Comparison of ENCODE assay signal across 1 cellular context in genomic region chr20:33178726-33179125, GRCh38.
TF ChIP-seq lines count a peak whose summit lies in the region.

No MANE protein-coding gene starts in this region.

TF ChIP-seq in K562, 482 proteins besides CTCF, POLR2A, EP300 and RAD21:
- no peak for TF ChIP-seq ATF3 (IDR thresholded peaks at IDR 0.05)
- TF ChIP-seq ATF3 (CRISPR knock-in tag; conservative IDR thresholded peaks at IDR 0.05) = no peak
- no peak for TF ChIP-seq GTF2A2 (tag; IDR thresholded peaks at IDR 0.05)
- no peak for TF ChIP-seq CBFB (CRISPR knock-in tag; IDR thresholded peaks at IDR 0.05)
- TF ChIP-seq NR4A1 (CRISPR knock-in tag; IDR thresholded peaks at IDR 0.05) = no peak
- no peak for TF ChIP-seq NR4A1 (tag; IDR thresholded peaks at IDR 0.05)
- TF ChIP-seq HOXB6 (CRISPR knock-in tag; IDR thresholded peaks at IDR 0.05; ENCODE audit: borderline replicate concordance) = no peak
- TF ChIP-seq MAZ (CRISPR knock-in tag; conservative IDR thresholded peaks at IDR 0.05 in 1 of 2, IDR thresholded peaks at IDR 0.05 in 1 of 2) = no peak
- no peak for TF ChIP-seq SIX5 (IDR thresholded peaks at IDR 0.05; ENCODE audit: borderline replicate concordance in 1 of 2, insufficient read depth in 1 of 2, low read depth in 1 of 2, low read length in 2 of 2)
- no peak for TF ChIP-seq ZNF165 (CRISPR knock-in tag; IDR thresholded peaks at IDR 0.05; ENCODE audit: borderline replicate concordance)
- no peak for TF ChIP-seq SIN3A (IDR thresholded peaks at IDR 0.05; ENCODE audit: borderline replicate concordance in 2 of 2, control insufficient read depth in 1 of 2, low read depth in 2 of 2, low read length in 2 of 2)
- TF ChIP-seq ETS1 (conservative IDR thresholded peaks at IDR 0.05; ENCODE audit: control insufficient read depth, low read depth, low read length) = no peak
